In genomic region chr12:65510584-65511050, GRCh38 we compare ENCODE assay signal across 1 cellular context.
A peak's percentile ranks its signal among the peaks of the same experiment; 100 is the strongest.
TF ChIP-seq lines count a peak whose summit lies in the region.

No MANE protein-coding gene starts in this region.

TF ChIP-seq in HepG2, 621 proteins besides CTCF, POLR2A, EP300 and RAD21 (continued from another document and continues in another):
- TF ChIP-seq, protein P1, sequence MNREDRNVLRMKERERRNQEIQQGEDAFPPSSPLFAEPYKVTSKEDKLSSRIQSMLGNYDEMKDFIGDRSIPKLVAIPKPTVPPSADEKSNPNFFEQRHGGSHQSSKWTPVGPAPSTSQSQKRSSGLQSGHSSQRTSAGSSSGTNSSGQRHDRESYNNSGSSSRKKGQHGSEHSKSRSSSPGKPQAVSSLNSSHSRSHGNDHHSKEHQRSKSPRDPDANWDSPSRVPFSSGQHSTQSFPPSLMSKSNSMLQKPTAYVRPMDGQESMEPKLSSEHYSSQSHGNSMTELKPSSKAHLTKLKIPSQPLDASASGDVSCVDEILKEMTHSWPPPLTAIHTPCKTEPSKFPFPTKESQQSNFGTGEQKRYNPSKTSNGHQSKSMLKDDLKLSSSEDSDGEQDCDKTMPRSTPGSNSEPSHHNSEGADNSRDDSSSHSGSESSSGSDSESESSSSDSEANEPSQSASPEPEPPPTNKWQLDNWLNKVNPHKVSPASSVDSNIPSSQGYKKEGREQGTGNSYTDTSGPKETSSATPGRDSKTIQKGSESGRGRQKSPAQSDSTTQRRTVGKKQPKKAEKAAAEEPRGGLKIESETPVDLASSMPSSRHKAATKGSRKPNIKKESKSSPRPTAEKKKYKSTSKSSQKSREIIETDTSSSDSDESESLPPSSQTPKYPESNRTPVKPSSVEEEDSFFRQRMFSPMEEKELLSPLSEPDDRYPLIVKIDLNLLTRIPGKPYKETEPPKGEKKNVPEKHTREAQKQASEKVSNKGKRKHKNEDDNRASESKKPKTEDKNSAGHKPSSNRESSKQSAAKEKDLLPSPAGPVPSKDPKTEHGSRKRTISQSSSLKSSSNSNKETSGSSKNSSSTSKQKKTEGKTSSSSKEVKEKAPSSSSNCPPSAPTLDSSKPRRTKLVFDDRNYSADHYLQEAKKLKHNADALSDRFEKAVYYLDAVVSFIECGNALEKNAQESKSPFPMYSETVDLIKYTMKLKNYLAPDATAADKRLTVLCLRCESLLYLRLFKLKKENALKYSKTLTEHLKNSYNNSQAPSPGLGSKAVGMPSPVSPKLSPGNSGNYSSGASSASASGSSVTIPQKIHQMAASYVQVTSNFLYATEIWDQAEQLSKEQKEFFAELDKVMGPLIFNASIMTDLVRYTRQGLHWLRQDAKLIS (CRISPR knock-in tag; IDR thresholded peaks at IDR 0.05), result no peak
- no peak for TF ChIP-seq RFX1 (IDR thresholded peaks at IDR 0.05)
- TF ChIP-seq NFE2L2 (IDR thresholded peaks at IDR 0.05; ENCODE audit: low read length), result no peak
- no peak for TF ChIP-seq ZNF382 (CRISPR knock-in tag; IDR thresholded peaks at IDR 0.05; ENCODE audit: borderline replicate concordance)
- 0 out of 2 replicates have a peak, but pooled peaks have one; percentile 34 for TF ChIP-seq TFE3 (CRISPR knock-in tag; IDR thresholded peaks at IDR 0.05)
- TF ChIP-seq THYN1 (CRISPR knock-in tag; IDR thresholded peaks at IDR 0.05; ENCODE audit: borderline replicate concordance, low read depth), result no peak
- TF ChIP-seq ZNF501 (CRISPR knock-in tag; IDR thresholded peaks at IDR 0.05), result no peak
- no peak for TF ChIP-seq ZNF512 (CRISPR knock-in tag; IDR thresholded peaks at IDR 0.05)
- TF ChIP-seq MAZ (IDR thresholded peaks at IDR 0.05; ENCODE audit: borderline replicate concordance, low read depth, low read length), result no peak
- no peak for TF ChIP-seq MAZ (CRISPR knock-in tag; IDR thresholded peaks at IDR 0.05; ENCODE audit: low read depth)
- no peak for TF ChIP-seq ZNF816 (CRISPR knock-in tag; IDR thresholded peaks at IDR 0.05; ENCODE audit: borderline replicate concordance)
- peak; percentile 68; the same call in 1 of the 2 replicates for TF ChIP-seq THRA (CRISPR knock-in tag; IDR thresholded peaks at IDR 0.05; ENCODE audit: borderline replicate concordance)
- TF ChIP-seq, protein P2, sequence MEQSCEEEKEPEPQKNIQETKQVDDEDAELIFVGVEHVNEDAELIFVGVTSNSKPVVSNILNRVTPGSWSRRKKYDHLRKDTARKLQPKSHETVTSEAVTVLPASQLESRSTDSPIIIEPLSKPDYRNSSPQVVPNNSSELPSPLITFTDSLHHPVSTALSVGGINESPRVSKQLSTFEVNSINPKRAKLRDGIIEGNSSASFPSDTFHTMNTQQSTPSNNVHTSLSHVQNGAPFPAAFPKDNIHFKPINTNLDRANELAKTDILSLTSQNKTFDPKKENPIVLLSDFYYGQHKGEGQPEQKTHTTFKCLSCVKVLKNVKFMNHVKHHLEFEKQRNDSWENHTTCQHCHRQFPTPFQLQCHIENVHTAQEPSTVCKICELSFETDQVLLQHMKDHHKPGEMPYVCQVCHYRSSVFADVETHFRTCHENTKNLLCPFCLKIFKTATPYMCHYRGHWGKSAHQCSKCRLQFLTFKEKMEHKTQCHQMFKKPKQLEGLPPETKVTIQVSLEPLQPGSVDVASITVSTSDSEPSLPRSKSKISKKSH (CRISPR knock-in tag; IDR thresholded peaks at IDR 0.05; ENCODE audit: borderline replicate concordance), result 0 out of 2 replicates have a peak, but pooled peaks have one; percentile 44
- peak; percentile 72 for TF ChIP-seq GATAD2A (CRISPR knock-in tag; IDR thresholded peaks at IDR 0.05)
- TF ChIP-seq ZNF710 (CRISPR knock-in tag; IDR thresholded peaks at IDR 0.05; ENCODE audit: borderline replicate concordance), result peak; percentile 41; the same call in 1 of the 2 replicates
- TF ChIP-seq YY1 (IDR thresholded peaks at IDR 0.05; ENCODE audit: insufficient read depth, insufficient replicate concordance, low read depth, low read length), result peak; percentile 26
- TF ChIP-seq ZNF576 (CRISPR knock-in tag; IDR thresholded peaks at IDR 0.05), result no peak
- TF ChIP-seq DNMT1 (CRISPR knock-in tag; IDR thresholded peaks at IDR 0.05), result no peak
- peak; percentile 53; the same call in 1 of the 2 replicates for TF ChIP-seq MEIS2 (CRISPR knock-in tag; IDR thresholded peaks at IDR 0.05)
- TF ChIP-seq ZNF234 (CRISPR knock-in tag; conservative IDR thresholded peaks at IDR 0.05), result no peak
- peak; percentile 64; the same call in 1 of the 2 replicates for TF ChIP-seq RXRA (CRISPR knock-in tag; IDR thresholded peaks at IDR 0.05)
- TF ChIP-seq, protein P3, sequence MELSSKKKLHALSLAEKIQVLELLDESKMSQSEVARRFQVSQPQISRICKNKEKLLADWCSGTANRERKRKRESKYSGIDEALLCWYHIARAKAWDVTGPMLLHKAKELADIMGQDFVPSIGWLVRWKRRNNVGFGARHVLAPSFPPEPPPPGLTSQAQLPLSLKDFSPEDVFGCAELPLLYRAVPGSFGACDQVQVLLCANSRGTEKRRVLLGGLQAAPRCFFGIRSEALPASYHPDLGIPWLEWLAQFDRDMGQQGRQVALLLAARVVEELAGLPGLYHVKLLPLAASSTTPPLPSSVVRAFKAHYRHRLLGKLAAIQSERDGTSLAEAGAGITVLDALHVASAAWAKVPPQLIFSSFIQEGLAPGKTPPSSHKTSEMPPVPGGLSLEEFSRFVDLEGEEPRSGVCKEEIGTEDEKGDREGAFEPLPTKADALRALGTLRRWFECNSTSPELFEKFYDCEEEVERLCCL (CRISPR knock-in tag; IDR thresholded peaks at IDR 0.05; ENCODE audit: borderline replicate concordance), result no peak
- no peak for TF ChIP-seq GABPA (IDR thresholded peaks at IDR 0.05; ENCODE audit: low read depth, low read length)
- TF ChIP-seq GABPA (CRISPR knock-in tag; IDR thresholded peaks at IDR 0.05; ENCODE audit: low read depth), result no peak
- no peak for TF ChIP-seq TAF1 (CRISPR knock-in tag; IDR thresholded peaks at IDR 0.05)
- TF ChIP-seq TEAD2 (CRISPR knock-in tag; IDR thresholded peaks at IDR 0.05), result no peak
- no peak for TF ChIP-seq ZSCAN25 (CRISPR knock-in tag; IDR thresholded peaks at IDR 0.05)
- no peak for TF ChIP-seq ZNF749 (CRISPR knock-in tag; IDR thresholded peaks at IDR 0.05; ENCODE audit: borderline replicate concordance)
- TF ChIP-seq ZNF777 (CRISPR knock-in tag; IDR thresholded peaks at IDR 0.05), result peak; percentile 62
- no peak for TF ChIP-seq TSC22D2 (CRISPR knock-in tag; IDR thresholded peaks at IDR 0.05; ENCODE audit: borderline replicate concordance)
- TF ChIP-seq DR1 (CRISPR knock-in tag; IDR thresholded peaks at IDR 0.05), result peak; percentile 58
- no peak for TF ChIP-seq ARNTL (CRISPR knock-in tag; IDR thresholded peaks at IDR 0.05)
- TF ChIP-seq SALL1 (CRISPR knock-in tag; IDR thresholded peaks at IDR 0.05), result peak; percentile 82
- peak; percentile 48; the same call in 1 of the 2 replicates for TF ChIP-seq ZMYM2 (CRISPR knock-in tag; IDR thresholded peaks at IDR 0.05)
- no peak for TF ChIP-seq SOX13 (IDR thresholded peaks at IDR 0.05)
- peak in 1 of 2 experiments; percentile 60; a peak in 2 of 4 replicates for TF ChIP-seq SOX13 (CRISPR knock-in tag; conservative IDR thresholded peaks at IDR 0.05 in 1 of 2, IDR thresholded peaks at IDR 0.05 in 1 of 2)
- TF ChIP-seq FOXC1 (CRISPR knock-in tag; IDR thresholded peaks at IDR 0.05; ENCODE audit: borderline replicate concordance), result no peak
- TF ChIP-seq ZNF766 (CRISPR knock-in tag; IDR thresholded peaks at IDR 0.05; ENCODE audit: borderline replicate concordance), result no peak
- no peak for TF ChIP-seq ZNF709 (CRISPR knock-in tag; IDR thresholded peaks at IDR 0.05)
- TF ChIP-seq, protein P4, sequence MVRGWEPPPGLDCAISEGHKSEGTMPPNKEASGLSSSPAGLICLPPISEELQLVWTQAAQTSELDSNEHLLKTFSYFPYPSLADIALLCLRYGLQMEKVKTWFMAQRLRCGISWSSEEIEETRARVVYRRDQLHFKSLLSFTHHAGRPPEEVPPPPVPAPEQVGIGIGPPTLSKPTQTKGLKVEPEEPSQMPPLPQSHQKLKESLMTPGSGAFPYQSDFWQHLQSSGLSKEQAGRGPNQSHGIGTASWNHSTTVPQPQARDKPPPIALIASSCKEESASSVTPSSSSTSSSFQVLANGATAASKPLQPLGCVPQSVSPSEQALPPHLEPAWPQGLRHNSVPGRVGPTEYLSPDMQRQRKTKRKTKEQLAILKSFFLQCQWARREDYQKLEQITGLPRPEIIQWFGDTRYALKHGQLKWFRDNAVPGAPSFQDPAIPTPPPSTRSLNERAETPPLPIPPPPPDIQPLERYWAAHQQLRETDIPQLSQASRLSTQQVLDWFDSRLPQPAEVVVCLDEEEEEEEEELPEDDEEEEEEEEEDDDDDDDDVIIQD (CRISPR knock-in tag; IDR thresholded peaks at IDR 0.05; ENCODE audit: low read depth), result no peak
- no peak for TF ChIP-seq ZNF10 (CRISPR knock-in tag; IDR thresholded peaks at IDR 0.05; ENCODE audit: borderline replicate concordance, low read depth)
- TF ChIP-seq MYPOP (CRISPR knock-in tag; IDR thresholded peaks at IDR 0.05), result peak; percentile 37; the same call in 1 of the 2 replicates
- no peak for TF ChIP-seq RCOR2 (CRISPR knock-in tag; IDR thresholded peaks at IDR 0.05)
- no peak for TF ChIP-seq ZBTB3 (CRISPR knock-in tag; IDR thresholded peaks at IDR 0.05; ENCODE audit: borderline replicate concordance, low read depth)
- TF ChIP-seq RAD51 (IDR thresholded peaks at IDR 0.05; ENCODE audit: borderline replicate concordance), result no peak
- TF ChIP-seq FOXJ3 (CRISPR knock-in tag; IDR thresholded peaks at IDR 0.05; ENCODE audit: borderline replicate concordance), result peak; percentile 71; the same call in 1 of the 2 replicates
